In the genomic region with DNA sequence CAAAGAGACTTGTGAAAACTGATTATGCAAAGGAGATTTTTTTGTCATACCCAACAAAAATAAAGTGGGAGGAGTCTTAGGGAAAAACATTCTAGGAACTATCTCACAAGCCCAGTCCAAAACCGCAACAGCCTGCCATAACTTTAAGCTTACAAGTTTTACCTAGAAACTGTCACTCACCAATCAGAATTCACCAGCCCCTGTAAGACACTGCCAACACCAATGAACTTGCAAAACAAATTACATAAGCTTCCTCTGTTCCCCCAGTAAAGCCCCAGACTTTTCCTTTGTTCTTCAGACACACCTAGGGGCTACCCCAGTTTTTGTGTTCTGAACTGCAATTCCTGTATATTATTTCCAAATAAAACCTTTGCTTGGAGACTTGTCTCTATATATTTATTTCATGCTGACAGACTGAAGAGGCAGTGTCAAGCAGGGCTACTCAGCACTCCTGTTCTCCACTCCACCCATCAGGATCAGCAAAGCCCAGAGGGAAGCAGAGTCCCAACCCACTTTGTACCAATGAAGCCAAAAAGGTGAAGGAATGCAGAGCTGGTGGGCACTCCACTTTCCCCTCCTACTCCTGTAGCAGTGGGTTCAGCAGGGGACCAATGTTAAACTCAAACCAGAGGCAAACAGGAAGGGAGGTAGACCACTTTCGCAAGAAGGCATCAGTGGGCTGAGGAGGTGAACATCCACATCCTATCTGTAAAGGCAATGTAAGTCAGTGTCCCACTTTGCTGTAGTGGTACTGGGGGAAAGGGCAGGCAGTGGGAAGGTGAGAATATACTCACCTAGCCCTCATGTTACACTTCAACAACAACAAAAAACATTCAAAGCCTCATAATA, we compare ENCODE assay signal across 1 cellular context.
TF ChIP-seq lines count a peak whose summit lies in the region.

No MANE protein-coding gene starts in this region.

TF ChIP-seq in HepG2, 621 proteins besides CTCF, POLR2A, EP300 and RAD21 (continued from another document):
- TF ChIP-seq, protein P1, sequence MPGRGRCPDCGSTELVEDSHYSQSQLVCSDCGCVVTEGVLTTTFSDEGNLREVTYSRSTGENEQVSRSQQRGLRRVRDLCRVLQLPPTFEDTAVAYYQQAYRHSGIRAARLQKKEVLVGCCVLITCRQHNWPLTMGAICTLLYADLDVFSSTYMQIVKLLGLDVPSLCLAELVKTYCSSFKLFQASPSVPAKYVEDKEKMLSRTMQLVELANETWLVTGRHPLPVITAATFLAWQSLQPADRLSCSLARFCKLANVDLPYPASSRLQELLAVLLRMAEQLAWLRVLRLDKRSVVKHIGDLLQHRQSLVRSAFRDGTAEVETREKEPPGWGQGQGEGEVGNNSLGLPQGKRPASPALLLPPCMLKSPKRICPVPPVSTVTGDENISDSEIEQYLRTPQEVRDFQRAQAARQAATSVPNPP (CRISPR knock-in tag; IDR thresholded peaks at IDR 0.05), result no peak
- TF ChIP-seq MBD4 (IDR thresholded peaks at IDR 0.05; ENCODE audit: borderline replicate concordance, low read length) (no peak), GATAD2A (CRISPR knock-in tag; IDR thresholded peaks at IDR 0.05) (0 out of 2 replicates have a peak, but pooled peaks have one; percentile 31), ZNF629 (CRISPR knock-in tag; conservative IDR thresholded peaks at IDR 0.05) (peak; percentile 35; the same call in 1 of the 2 replicates), TBX3 (IDR thresholded peaks at IDR 0.05; ENCODE audit: borderline replicate concordance) (no peak)
- TF ChIP-seq, protein P2, sequence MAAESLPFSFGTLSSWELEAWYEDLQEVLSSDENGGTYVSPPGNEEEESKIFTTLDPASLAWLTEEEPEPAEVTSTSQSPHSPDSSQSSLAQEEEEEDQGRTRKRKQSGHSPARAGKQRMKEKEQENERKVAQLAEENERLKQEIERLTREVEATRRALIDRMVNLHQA (CRISPR knock-in tag; IDR thresholded peaks at IDR 0.05), result no peak
